20 cellular contexts compared by ENCODE assay signal in the genomic region with DNA sequence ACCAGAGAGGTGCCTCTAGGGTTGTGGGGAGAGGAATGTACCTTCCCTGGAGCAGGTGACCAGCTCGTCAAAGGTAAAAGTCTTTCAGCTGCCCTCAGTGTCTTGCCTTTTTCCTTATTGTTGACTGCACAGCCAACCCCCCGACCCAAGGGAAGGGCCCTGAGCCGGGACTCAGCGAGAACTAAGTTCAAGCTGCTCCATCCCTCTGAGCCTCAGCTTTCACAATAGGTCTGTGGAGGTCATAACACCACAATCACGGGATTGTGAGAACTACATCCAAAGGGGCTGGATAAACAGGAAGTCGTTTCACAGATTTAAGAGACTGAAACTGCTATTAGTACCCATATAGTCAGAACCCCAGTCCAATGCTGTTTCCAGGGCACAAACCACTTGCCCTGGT. TPM values are rescaled to one million over a fixed set of nuclear protein-coding genes. Genes with fewer than 3 reads are reported as not detected.
DNase-seq lines count a peak whose midpoint lies in the region; ATAC-seq, FAIRE-seq and TF ChIP-seq lines count a peak whose summit lies in the region.
"Had no signal": no experiment of that assay in that cellular context is flagged by ENCODE, and none has a peak within 500 bp of the region (broad histone marks: within the 10 kb centered on the region; RNA-seq: fewer than 3 reads in every experiment).

No MANE protein-coding gene starts in this region.

- POLR2A ChIA-PET in HepG2 (lab: Yijun Ruan, JAX): no interaction called here

- in situ Hi-C loops in HepG2 (cut with HindIII; ENCODE audit: extremely low pct_ligation_motif_present, low pct_unique_long_range_greater_than_20kb): no loop called here

- H3K79me2 ChIP-seq in HepG2 (ENCODE audit: insufficient read depth, low read length): no peaks in the 10 kb centered on the region

- 12% methylated on average over 6 of the region's 6 CpGs for WGBS in right lobe of liver (ENCODE audit: insufficient coverage, low coverage, low lambda C conversion rate, missing lambda C conversion rate)
- 0% methylated on average over 6 of the region's 6 CpGs for WGBS in HepG2 (ENCODE audit: low lambda C conversion rate)

- CTCF ChIA-PET in HepG2 (lab: Yijun Ruan, JAX; ENCODE audit: low intra/inter-chr PET ratio, low total read pairs): no interaction called here

- H3K9ac ChIP-seq in HepG2 (ENCODE audit: insufficient read depth, low read depth, low read length): no peak overlapping the region
- H3K9ac ChIP-seq: KMS-11 had no signal

- no TSS peak for BruUV-seq in HepG2 (replicated peaks; lab: Mats Ljungman, UMichigan)

- H3K9me3 Mint-ChIP-seq in neural crest cell (no peaks in the 10 kb centered on the region), immature natural killer cell (no peaks in the 10 kb centered on the region)

- H3K4me1 ChIP-seq in right lobe of liver: no peaks in the 10 kb centered on the region
- peaks cover 17% of the 10 kb centered on the region for H3K4me1 ChIP-seq in HepG2 (ENCODE audit: insufficient read depth, low read length)

- H3K9me3 ChIP-seq in right lobe of liver: no peaks in the 10 kb centered on the region
- no peaks in the 10 kb centered on the region for H3K9me3 ChIP-seq in HepG2 (ENCODE audit: low read length)
- H3K9me3 ChIP-seq: heart left ventricle, thyroid gland had no signal

- no peak for DNase-seq in right lobe of liver
- DNase-seq in HepG2 (ENCODE audit: low spot score): no peak
- DNase-seq in fibroblast of mammary gland (ENCODE audit: low read depth): peak; percentile 60
- no peak for DNase-seq in neural crest cell (ENCODE audit: low read depth, low spot score)
- no peak for DNase-seq in NCI-H1694 (lab: John Stamatoyannopoulos, UW)
- DNase-seq in activated CD4-positive, alpha-beta T cell treated with anti-CD3 and anti-CD28 coated beads for 48 hours: no peak
- DNase-seq in immature natural killer cell: no peak
- no peak for DNase-seq in ureter (ENCODE audit: low spot score)
- DNase-seq: activated gamma-delta T cell treated with Interleukin-2 at 50 U/mL for 16 hours; NCI-H187; PC-3; stimulated activated CD4-positive, alpha-beta T cell treated with anti-CD3 and anti-CD28 coated beads, Interleukin-4, amount 100 ng/mL, for 4 hours; thyroid gland; WERI-Rb-1 had no signal

- H3K36me3 Mint-ChIP-seq in neural crest cell (ENCODE audit: low read depth) (no peaks in the 10 kb centered on the region), immature natural killer cell (no peaks in the 10 kb centered on the region)

- TF ChIP-seq RAD21 in HepG2 (CRISPR knock-in tag; IDR thresholded peaks at IDR 0.05): no peak

- H3K27ac Mint-ChIP-seq in neural crest cell (ENCODE audit: unreplicated experiment) (peak overlapping the region; percentile 43), immature natural killer cell (no peak overlapping the region)

- H4K20me1 ChIP-seq in HepG2 (ENCODE audit: insufficient read depth, low read length): no peaks in the 10 kb centered on the region

- H3K27me3 Mint-ChIP-seq in neural crest cell (ENCODE audit: low read depth) (no peaks in the 10 kb centered on the region), immature natural killer cell (ENCODE audit: low read depth in 3 of 3) (peaks cover 3 to 9% (median 4%) of the 10 kb centered on the region in 3 donors)

- H3K4me3 Mint-ChIP-seq in neural crest cell (no peak overlapping the region), immature natural killer cell (no peak overlapping the region)

- H3K4me1 Mint-ChIP-seq in neural crest cell (peaks cover 18% of the 10 kb centered on the region), immature natural killer cell (peaks cover 0 to 2% of the 10 kb centered on the region in 2 donors)

- TF ChIP-seq POLR2A in right lobe of liver (IDR thresholded peaks at IDR 0.05) (no peak), HepG2 (IDR thresholded peaks at IDR 0.05; ENCODE audit: insufficient read depth in 1 of 2, low read depth in 2 of 2, low read length in 2 of 2) (no peak)

- no peak for FAIRE-seq in HepG2 (lab: Jason Lieb, UNC)
- FAIRE-seq: G401.6 had no signal

- no peak overlapping the region for H3K27ac ChIP-seq in right lobe of liver
- H3K27ac ChIP-seq in HepG2 (ENCODE audit: extremely low read length, insufficient read depth, low read length): no peak overlapping the region
- H3K27ac ChIP-seq: KMS-11, WERI-Rb-1 had no signal

- TF ChIP-seq CTCF in right lobe of liver (IDR thresholded peaks at IDR 0.05): no peak
- TF ChIP-seq CTCF in HepG2 (CRISPR knock-in tag; IDR thresholded peaks at IDR 0.05): no peak
- TF ChIP-seq CTCF in fibroblast of mammary gland (conservative IDR thresholded peaks at IDR 0.05; ENCODE audit: control insufficient read depth, insufficient read depth, low read depth, low read length): no peak
- TF ChIP-seq CTCF in neural crest cell (conservative IDR thresholded peaks at IDR 0.05): no peak

- no peaks in the 10 kb centered on the region for H3K36me3 ChIP-seq in right lobe of liver
- H3K36me3 ChIP-seq in HepG2 (replicated peaks in 1 of 2; ENCODE audit: control insufficient read depth in 1 of 2, insufficient read depth in 2 of 2, low read length in 2 of 2): no peaks in the 10 kb centered on the region
- H3K36me3 ChIP-seq: heart left ventricle, thyroid gland, WERI-Rb-1 had no signal

- no peak overlapping the region for H3K4me3 ChIP-seq in right lobe of liver
- H3K4me3 ChIP-seq in HepG2 (replicated peaks in 1 of 3; ENCODE audit: insufficient read depth in 1 of 3, low read depth in 2 of 3, low read length in 3 of 3): no peak overlapping the region
- H3K4me3 ChIP-seq in fibroblast of mammary gland (ENCODE audit: control insufficient read depth, low read depth, low read length): no peak overlapping the region
- H3K4me3 ChIP-seq: heart left ventricle, thyroid gland had no signal

- intact Hi-C loops in right lobe of liver (cut with DNase I): no loop called here
- intact Hi-C loops in HepG2 (cut with micrococcal nuclease; ENCODE audit: unreplicated experiment): no loop called here

- H2AFZ ChIP-seq in HepG2 (ENCODE audit: low read length): no peak overlapping the region

- no peak overlapping the region for H3K4me2 ChIP-seq in HepG2 (ENCODE audit: low read depth, low read length)
- H3K4me2 ChIP-seq: KMS-11 had no signal

- no peaks in the 10 kb centered on the region for H3K27me3 ChIP-seq in right lobe of liver
- H3K27me3 ChIP-seq in HepG2 (ENCODE audit: control insufficient read depth in 1 of 2, insufficient read depth in 2 of 2, low read length in 2 of 2): peaks cover 0 to 33% of the 10 kb centered on the region in 2 experiments; a peak in 3 of 5 replicates
- H3K27me3 ChIP-seq: thyroid gland had no signal

- peak; percentile 34 to 55 (median 48) for ATAC-seq in right lobe of liver
- no peak for ATAC-seq in HepG2
- ATAC-seq: PC-3 had no signal

- TF ChIP-seq EP300 in HepG2 (IDR thresholded peaks at IDR 0.05; ENCODE audit: low read depth in 2 of 2, low read length in 2 of 2) (no peak), HepG2 (CRISPR knock-in tag; IDR thresholded peaks at IDR 0.05; ENCODE audit: borderline replicate concordance) (no peak)

RNA-seq across cellular contexts. Expression of gene KRT36, which starts 2.6 kb away (rescaled TPM):
- not detected for total RNA-seq in right lobe of liver
- not detected in 2 replicates for total RNA-seq in HepG2 (2016; rRNA removed; fragmentation: Illumina TruSeq; extraction: Trizol)
- total RNA-seq in HepG2 (2016; cell fraction: cytosol; rRNA removed; fragmentation: Illumina TruSeq; extraction: Trizol; ENCODE audit: low read depth): not detected in 2 replicates
- not detected in 2 replicates for total RNA-seq in HepG2 (2016; cell fraction: insoluble cytoplasmic fraction; rRNA removed; fragmentation: Illumina TruSeq; extraction: Trizol)
- total RNA-seq in HepG2 (2016; cell fraction: membrane; rRNA removed; fragmentation: Illumina TruSeq; extraction: Trizol): not detected in 2 replicates
- total RNA-seq in HepG2 (2016; cell fraction: nucleus; rRNA removed; fragmentation: Illumina TruSeq; extraction: Trizol): not detected in 2 replicates
- polyA plus RNA-seq in HepG2 (2011; rRNA removed): not detected in 2 replicates
- polyA plus RNA-seq in HepG2 (2011; cell fraction: cytosol; rRNA removed): not detected in 2 replicates
- not detected in 2 replicates for polyA plus RNA-seq in HepG2 (2011; cell fraction: nucleus; rRNA removed)
- not detected in 2 replicates for polyA plus RNA-seq in HepG2 (2012)
- polyA plus RNA-seq in HepG2 (2016; cell fraction: cytosol; fragmentation: Illumina TruSeq; extraction: Trizol; ENCODE audit: low read depth): not detected in 2 replicates
- polyA plus RNA-seq in HepG2 (2016; cell fraction: insoluble cytoplasmic fraction; fragmentation: Illumina TruSeq; extraction: Trizol; ENCODE audit: low read depth): not detected in 2 replicates
- polyA plus RNA-seq in HepG2 (2016; cell fraction: membrane; fragmentation: Illumina TruSeq; extraction: Trizol; ENCODE audit: low read depth): not detected in 2 replicates
- not detected in 2 replicates for polyA plus RNA-seq in HepG2 (2016; cell fraction: nucleus; fragmentation: Illumina TruSeq; extraction: Trizol; ENCODE audit: insufficient read depth, low read depth)
- not detected in 2 replicates for polyA minus RNA-seq in HepG2 (2011; rRNA and poly(A)+ RNA removed; ENCODE audit: low replicate concordance)
- polyA minus RNA-seq in HepG2 (2011; cell fraction: cytosol; rRNA and poly(A)+ RNA removed): not detected in 2 replicates
- polyA minus RNA-seq in HepG2 (2011; cell fraction: nucleus; rRNA and poly(A)+ RNA removed): not detected in 2 replicates
- not detected in 2 replicates for total RNA-seq in neural crest cell
- not detected for polyA plus RNA-seq in immature natural killer cell
- not detected for total RNA-seq in ureter
- total RNA-seq: heart left ventricle, NCI-H460, PC-3, right cardiac atrium, thyroid gland had no signal
- polyA plus RNA-seq: AG04450, heart left ventricle, right cardiac atrium had no signal

RNA-seq across cellular contexts. Expression of gene KRT35, which starts 11.4 kb away (rescaled TPM):
- total RNA-seq in right lobe of liver: not detected
- not detected in 2 replicates for total RNA-seq in HepG2 (2016; rRNA removed; fragmentation: Illumina TruSeq; extraction: Trizol)
- not detected in 2 replicates for total RNA-seq in HepG2 (2016; cell fraction: cytosol; rRNA removed; fragmentation: Illumina TruSeq; extraction: Trizol; ENCODE audit: low read depth)
- not detected in 2 replicates for total RNA-seq in HepG2 (2016; cell fraction: insoluble cytoplasmic fraction; rRNA removed; fragmentation: Illumina TruSeq; extraction: Trizol)
- total RNA-seq in HepG2 (2016; cell fraction: membrane; rRNA removed; fragmentation: Illumina TruSeq; extraction: Trizol): not detected in 2 replicates
- not detected in 2 replicates for total RNA-seq in HepG2 (2016; cell fraction: nucleus; rRNA removed; fragmentation: Illumina TruSeq; extraction: Trizol)
- not detected in 2 replicates for polyA plus RNA-seq in HepG2 (2011; rRNA removed)
- not detected in 2 replicates for polyA plus RNA-seq in HepG2 (2011; cell fraction: cytosol; rRNA removed)
- not detected in 2 replicates for polyA plus RNA-seq in HepG2 (2011; cell fraction: nucleus; rRNA removed)
- polyA plus RNA-seq in HepG2 (2012): not detected in 2 replicates
- not detected in 2 replicates for polyA plus RNA-seq in HepG2 (2016; cell fraction: cytosol; fragmentation: Illumina TruSeq; extraction: Trizol; ENCODE audit: low read depth)
- not detected in 2 replicates for polyA plus RNA-seq in HepG2 (2016; cell fraction: insoluble cytoplasmic fraction; fragmentation: Illumina TruSeq; extraction: Trizol; ENCODE audit: low read depth)
- not detected in 2 replicates for polyA plus RNA-seq in HepG2 (2016; cell fraction: membrane; fragmentation: Illumina TruSeq; extraction: Trizol; ENCODE audit: low read depth)
- not detected in 2 replicates for polyA plus RNA-seq in HepG2 (2016; cell fraction: nucleus; fragmentation: Illumina TruSeq; extraction: Trizol; ENCODE audit: insufficient read depth, low read depth)
- polyA minus RNA-seq in HepG2 (2011; rRNA and poly(A)+ RNA removed; ENCODE audit: low replicate concordance): not detected in 2 replicates
- not detected in 2 replicates for polyA minus RNA-seq in HepG2 (2011; cell fraction: cytosol; rRNA and poly(A)+ RNA removed)
- polyA minus RNA-seq in HepG2 (2011; cell fraction: nucleus; rRNA and poly(A)+ RNA removed): not detected in 2 replicates
- not detected in 2 replicates for total RNA-seq in neural crest cell
- polyA plus RNA-seq in immature natural killer cell: not detected
- total RNA-seq in ureter: not detected
- total RNA-seq: heart left ventricle, NCI-H460, PC-3, right cardiac atrium, thyroid gland had no signal
- polyA plus RNA-seq: AG04450, heart left ventricle, right cardiac atrium had no signal

RNA-seq across cellular contexts. Expression of gene KRT13, which starts 13.1 kb away (rescaled TPM):
- total RNA-seq in right lobe of liver (1 to 10 TPM in 1 of 6 experiments, not detected in 5; 1.6 TPM), HepG2 (2016; rRNA removed; fragmentation: Illumina TruSeq; extraction: Trizol) (not detected in 2 replicates), neural crest cell (not detected in 2 replicates), ureter (2,358 TPM)
- not detected in 2 replicates for total RNA-seq in HepG2 (2016; cell fraction: cytosol; rRNA removed; fragmentation: Illumina TruSeq; extraction: Trizol; ENCODE audit: low read depth)
- total RNA-seq in HepG2 (2016; cell fraction: insoluble cytoplasmic fraction; rRNA removed; fragmentation: Illumina TruSeq; extraction: Trizol): not detected in 2 replicates
- total RNA-seq in HepG2 (2016; cell fraction: membrane; rRNA removed; fragmentation: Illumina TruSeq; extraction: Trizol): not detected in 2 replicates
- not detected in 2 replicates for total RNA-seq in HepG2 (2016; cell fraction: nucleus; rRNA removed; fragmentation: Illumina TruSeq; extraction: Trizol)
- polyA plus RNA-seq in HepG2 (2011; rRNA removed) (0.30 TPM in 1 of 2 replicates, not detected in the other), immature natural killer cell (not detected)
- 0.05 TPM in 1 of 2 replicates, not detected in the other for polyA plus RNA-seq in HepG2 (2011; cell fraction: cytosol; rRNA removed)
- 0.09 TPM in 1 of 2 replicates, not detected in the other for polyA plus RNA-seq in HepG2 (2011; cell fraction: nucleus; rRNA removed)
- polyA plus RNA-seq in HepG2 (2012): not detected in 2 replicates
- polyA plus RNA-seq in HepG2 (2016; cell fraction: cytosol; fragmentation: Illumina TruSeq; extraction: Trizol; ENCODE audit: low read depth): not detected in 2 replicates
- polyA plus RNA-seq in HepG2 (2016; cell fraction: insoluble cytoplasmic fraction; fragmentation: Illumina TruSeq; extraction: Trizol; ENCODE audit: low read depth): not detected in 2 replicates
- polyA plus RNA-seq in HepG2 (2016; cell fraction: membrane; fragmentation: Illumina TruSeq; extraction: Trizol; ENCODE audit: low read depth): not detected in 2 replicates
- not detected in 2 replicates for polyA plus RNA-seq in HepG2 (2016; cell fraction: nucleus; fragmentation: Illumina TruSeq; extraction: Trizol; ENCODE audit: insufficient read depth, low read depth)
- polyA minus RNA-seq in HepG2 (2011; rRNA and poly(A)+ RNA removed; ENCODE audit: low replicate concordance): 0.70 TPM in 1 of 2 replicates, not detected in the other
- polyA minus RNA-seq in HepG2 (2011; cell fraction: cytosol; rRNA and poly(A)+ RNA removed): not detected in 2 replicates
- polyA minus RNA-seq in HepG2 (2011; cell fraction: nucleus; rRNA and poly(A)+ RNA removed): not detected in 2 replicates
- total RNA-seq: NCI-H460, right cardiac atrium had no signal
- polyA plus RNA-seq: AG04450 had no signal

RNA-seq across cellular contexts. Expression of gene KRT32, which starts 25.2 kb away (rescaled TPM):
- total RNA-seq in right lobe of liver (not detected), HepG2 (2016; rRNA removed; fragmentation: Illumina TruSeq; extraction: Trizol) (not detected in 2 replicates), neural crest cell (not detected in 2 replicates), ureter (not detected)
- total RNA-seq in HepG2 (2016; cell fraction: cytosol; rRNA removed; fragmentation: Illumina TruSeq; extraction: Trizol; ENCODE audit: low read depth): not detected in 2 replicates
- not detected in 2 replicates for total RNA-seq in HepG2 (2016; cell fraction: insoluble cytoplasmic fraction; rRNA removed; fragmentation: Illumina TruSeq; extraction: Trizol)
- not detected in 2 replicates for total RNA-seq in HepG2 (2016; cell fraction: membrane; rRNA removed; fragmentation: Illumina TruSeq; extraction: Trizol)
- not detected in 2 replicates for total RNA-seq in HepG2 (2016; cell fraction: nucleus; rRNA removed; fragmentation: Illumina TruSeq; extraction: Trizol)
- polyA plus RNA-seq in HepG2 (2011; rRNA removed) (not detected in 2 replicates), immature natural killer cell (not detected)
- not detected in 2 replicates for polyA plus RNA-seq in HepG2 (2011; cell fraction: cytosol; rRNA removed)
- polyA plus RNA-seq in HepG2 (2011; cell fraction: nucleus; rRNA removed): not detected in 2 replicates
- not detected in 2 replicates for polyA plus RNA-seq in HepG2 (2012)
- not detected in 2 replicates for polyA plus RNA-seq in HepG2 (2016; cell fraction: cytosol; fragmentation: Illumina TruSeq; extraction: Trizol; ENCODE audit: low read depth)
- polyA plus RNA-seq in HepG2 (2016; cell fraction: insoluble cytoplasmic fraction; fragmentation: Illumina TruSeq; extraction: Trizol; ENCODE audit: low read depth): not detected in 2 replicates
- polyA plus RNA-seq in HepG2 (2016; cell fraction: membrane; fragmentation: Illumina TruSeq; extraction: Trizol; ENCODE audit: low read depth): not detected in 2 replicates
- not detected in 2 replicates for polyA plus RNA-seq in HepG2 (2016; cell fraction: nucleus; fragmentation: Illumina TruSeq; extraction: Trizol; ENCODE audit: insufficient read depth, low read depth)
- not detected in 2 replicates for polyA minus RNA-seq in HepG2 (2011; rRNA and poly(A)+ RNA removed; ENCODE audit: low replicate concordance)
- polyA minus RNA-seq in HepG2 (2011; cell fraction: cytosol; rRNA and poly(A)+ RNA removed): not detected in 2 replicates
- polyA minus RNA-seq in HepG2 (2011; cell fraction: nucleus; rRNA and poly(A)+ RNA removed): not detected in 2 replicates
- total RNA-seq: NCI-H460, right cardiac atrium, thyroid gland had no signal
- polyA plus RNA-seq: right cardiac atrium had no signal

RNA-seq across cellular contexts. Expression of gene KRT15, which starts 26.3 kb away (rescaled TPM):
- total RNA-seq in right lobe of liver: not detected
- 0.46 and 0.94 TPM in 2 replicates for total RNA-seq in HepG2 (2016; rRNA removed; fragmentation: Illumina TruSeq; extraction: Trizol)
- 0.26 and 0.30 TPM in 2 replicates for total RNA-seq in HepG2 (2016; cell fraction: cytosol; rRNA removed; fragmentation: Illumina TruSeq; extraction: Trizol; ENCODE audit: low read depth)
- 0.52 and 0.62 TPM in 2 replicates for total RNA-seq in HepG2 (2016; cell fraction: insoluble cytoplasmic fraction; rRNA removed; fragmentation: Illumina TruSeq; extraction: Trizol)
- 0.53 and 0.59 TPM in 2 replicates for total RNA-seq in HepG2 (2016; cell fraction: membrane; rRNA removed; fragmentation: Illumina TruSeq; extraction: Trizol)
- 0.63 and 1.2 TPM in 2 replicates for total RNA-seq in HepG2 (2016; cell fraction: nucleus; rRNA removed; fragmentation: Illumina TruSeq; extraction: Trizol)
- 0.63 and 1.2 TPM in 2 replicates for polyA plus RNA-seq in HepG2 (2011; rRNA removed)
- 0.85 and 0.87 TPM in 2 replicates for polyA plus RNA-seq in HepG2 (2011; cell fraction: cytosol; rRNA removed)
- polyA plus RNA-seq in HepG2 (2011; cell fraction: nucleus; rRNA removed): 1.6 and 2.2 TPM in 2 replicates
- 0.27 and 0.33 TPM in 2 replicates for polyA plus RNA-seq in HepG2 (2012)
- 0.18 and 0.42 TPM in 2 replicates for polyA plus RNA-seq in HepG2 (2016; cell fraction: cytosol; fragmentation: Illumina TruSeq; extraction: Trizol; ENCODE audit: low read depth)
- polyA plus RNA-seq in HepG2 (2016; cell fraction: insoluble cytoplasmic fraction; fragmentation: Illumina TruSeq; extraction: Trizol; ENCODE audit: low read depth): 0.56 and 0.61 TPM in 2 replicates
- 0.31 and 0.50 TPM in 2 replicates for polyA plus RNA-seq in HepG2 (2016; cell fraction: membrane; fragmentation: Illumina TruSeq; extraction: Trizol; ENCODE audit: low read depth)
- 1.0 TPM in 2 replicates for polyA plus RNA-seq in HepG2 (2016; cell fraction: nucleus; fragmentation: Illumina TruSeq; extraction: Trizol; ENCODE audit: insufficient read depth, low read depth)
- 0.28 and 4.2 TPM in 2 replicates for polyA minus RNA-seq in HepG2 (2011; rRNA and poly(A)+ RNA removed; ENCODE audit: low replicate concordance)
- 1.1 TPM in 1 of 2 replicates, not detected in the other for polyA minus RNA-seq in HepG2 (2011; cell fraction: cytosol; rRNA and poly(A)+ RNA removed)
- polyA minus RNA-seq in HepG2 (2011; cell fraction: nucleus; rRNA and poly(A)+ RNA removed): 0.39 and 0.62 TPM in 2 replicates
- total RNA-seq in neural crest cell: not detected in 2 replicates
- not detected for polyA plus RNA-seq in immature natural killer cell
- 147 TPM for total RNA-seq in ureter
- polyA plus RNA-seq: right cardiac atrium had no signal

Comparison
In these comparisons a context has a peak if more than half of its experiments do, and no peak if none do; other contexts are left out.
1. RNA of gene KRT13, which starts 13.1 kb away (total RNA-seq): 2,358 TPM in ureter (single experiment); not detected in neural crest cell, 1.6 TPM in right lobe of liver and not detected in HepG2; every median in the first group is over 100 times any median in the second.